In the genomic region with DNA sequence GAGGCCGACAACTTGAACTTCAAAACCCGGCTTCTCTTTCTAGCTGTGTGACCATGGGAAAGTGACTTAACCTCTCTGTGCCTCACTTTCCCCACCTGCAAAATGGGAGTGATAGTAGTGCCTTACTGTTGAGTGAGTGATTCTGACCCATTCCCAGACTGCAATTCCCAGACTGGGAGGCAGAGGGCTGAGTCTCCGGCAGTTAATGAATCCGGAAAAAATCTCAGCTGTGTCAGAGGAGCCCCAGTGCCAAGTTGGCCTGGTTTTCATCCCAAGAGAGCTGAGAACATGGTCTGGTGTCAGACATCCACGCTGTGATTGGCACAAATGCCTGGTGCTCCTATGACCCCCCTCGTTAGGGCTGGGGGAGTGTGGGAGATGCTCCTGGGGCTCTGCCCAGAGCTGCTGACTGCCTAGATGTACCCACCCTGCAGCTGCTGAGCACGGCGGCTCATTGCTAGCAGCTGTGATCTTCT, we compare ENCODE assay signal across 11 cellular contexts. TPM values are rescaled to one million over a fixed set of nuclear protein-coding genes. Genes with fewer than 3 reads are reported as not detected.
DNase-seq lines count a peak whose midpoint lies in the region; ATAC-seq, FAIRE-seq and TF ChIP-seq lines count a peak whose summit lies in the region.
"Had no signal": no experiment of that assay in that cellular context is flagged by ENCODE, and none has a peak within 500 bp of the region (broad histone marks: within the 10 kb centered on the region; RNA-seq: fewer than 3 reads in every experiment).

No MANE protein-coding gene starts in this region.

- H2AFZ ChIP-seq in astrocyte (ENCODE audit: low read depth, low read length) (no peak overlapping the region), MM.1S (ENCODE audit: low read length) (no peak overlapping the region)

- H3K4me1 ChIP-seq in astrocyte (ENCODE audit: insufficient read depth, low read length), result no peaks in the 10 kb centered on the region
- H3K4me1 ChIP-seq in MM.1S (ENCODE audit: low read length), result no peaks in the 10 kb centered on the region

- H3K4me3 ChIP-seq in astrocyte (ENCODE audit: insufficient read depth, low read depth, low read length) (no peak overlapping the region), MM.1S (ENCODE audit: low read length) (no peak overlapping the region)

- H3K27me3 ChIP-seq in astrocyte (ENCODE audit: insufficient read depth, low read length), result peaks cover 2% of the 10 kb centered on the region
- H3K27me3 ChIP-seq in MM.1S (replicated peaks; ENCODE audit: insufficient read depth, low read length), result peaks cover 55% of the 10 kb centered on the region

- H3K79me2 ChIP-seq in astrocyte (ENCODE audit: insufficient read depth, low read length) (no peaks in the 10 kb centered on the region), MM.1S (ENCODE audit: low read length) (no peaks in the 10 kb centered on the region)

- H3K4me2 ChIP-seq in astrocyte (ENCODE audit: low read length) (no peak overlapping the region), MM.1S (ENCODE audit: low read depth, low read length) (no peak overlapping the region)

- H3K36me3 ChIP-seq in astrocyte (ENCODE audit: insufficient read depth, low read length) (no peaks in the 10 kb centered on the region), MM.1S (replicated peaks; ENCODE audit: insufficient read depth, low read length) (no peaks in the 10 kb centered on the region)

- no peaks in the 10 kb centered on the region for H3K4me1 Mint-ChIP-seq in astrocyte (ENCODE audit: low read depth, unreplicated experiment)
- H3K4me1 Mint-ChIP-seq: activated CD4-positive, alpha-beta memory T cell treated with anti-CD3 and anti-CD28 coated beads, Interleukin-2, amount 10 ng/mL, durations not matched to agents 7 days and 5 days; natural killer cell had no signal

- H4K20me1 ChIP-seq in astrocyte (ENCODE audit: insufficient read depth, low read length), result no peaks in the 10 kb centered on the region
- no peaks in the 10 kb centered on the region for H4K20me1 ChIP-seq in MM.1S (ENCODE audit: insufficient read depth, low read length)

- peak; percentile 78 for ATAC-seq in left ventricle myocardium superior
- peak; percentile 34 for ATAC-seq in sciatic nerve
- ATAC-seq in HG03469 (IDR thresholded peaks at IDR 0.05; ENCODE audit: unreplicated experiment), result no peak
- ATAC-seq: natural killer cell had no signal

- peaks cover 2% of the 10 kb centered on the region for H3K27me3 Mint-ChIP-seq in astrocyte (ENCODE audit: low read depth, unreplicated experiment)

- no peak for FAIRE-seq in astrocyte (lab: Jason Lieb, UNC)

- peaks cover 15% of the 10 kb centered on the region for H3K36me3 Mint-ChIP-seq in astrocyte (ENCODE audit: low read depth, unreplicated experiment)
- H3K36me3 Mint-ChIP-seq: natural killer cell had no signal

- no peak overlapping the region for H3K27ac Mint-ChIP-seq in astrocyte (ENCODE audit: unreplicated experiment)
- H3K27ac Mint-ChIP-seq: activated CD4-positive, alpha-beta memory T cell treated with anti-CD3 and anti-CD28 coated beads, Interleukin-2, amount 10 ng/mL, durations not matched to agents 7 days and 5 days; natural killer cell had no signal

- H3K9me3 ChIP-seq in astrocyte (ENCODE audit: insufficient read depth, low read depth, low read length) (no peaks in the 10 kb centered on the region), MM.1S (replicated peaks; ENCODE audit: insufficient read depth, low read length) (no peaks in the 10 kb centered on the region)

- intact Hi-C loops in left ventricle myocardium superior (cut with micrococcal nuclease) (no loop called here), sciatic nerve (cut with DNase I) (no loop called here)

- DNase-seq in HCEC 1CT (peak; percentile 21), astrocyte (ENCODE audit: low read depth) (peak; percentile 5), left ventricle myocardium superior (peak; percentile 61), sciatic nerve (ENCODE audit: low spot score) (peak; percentile 57), MM.1S (no peak)
- no peak for DNase-seq in activated naive CD4-positive, alpha-beta T cell (lab: John Stamatoyannopoulos, UW)
- DNase-seq in activated naive CD4-positive, alpha-beta T cell treated with Interleukin-2 at 50 U/mL for 16 hours, result no peak
- DNase-seq: activated CD4-positive, alpha-beta memory T cell treated with anti-CD3 and anti-CD28 coated beads, Interleukin-2, amount 10 ng/mL, durations not matched to agents 7 days and 5 days; natural killer cell; OCI-M1 had no signal

- H3F3A ChIP-seq in MM.1S (ENCODE audit: insufficient read depth, low read length), result no peaks in the 10 kb centered on the region

- H3K4me3 Mint-ChIP-seq in astrocyte (ENCODE audit: unreplicated experiment), result peak overlapping the region; percentile 27
- H3K4me3 Mint-ChIP-seq: activated CD4-positive, alpha-beta memory T cell treated with anti-CD3 and anti-CD28 coated beads, Interleukin-2, amount 10 ng/mL, durations not matched to agents 7 days and 5 days; natural killer cell had no signal

- no peaks in the 10 kb centered on the region for H3K9me2 ChIP-seq in MM.1S (replicated peaks; ENCODE audit: insufficient read depth, low read length)

- H3K9ac ChIP-seq in astrocyte (ENCODE audit: low read length) (no peak overlapping the region), MM.1S (ENCODE audit: low read length) (no peak overlapping the region)

- peaks cover 2% of the 10 kb centered on the region for H3K9me3 Mint-ChIP-seq in astrocyte (ENCODE audit: unreplicated experiment)
- H3K9me3 Mint-ChIP-seq: activated CD4-positive, alpha-beta memory T cell treated with anti-CD3 and anti-CD28 coated beads, Interleukin-2, amount 10 ng/mL, durations not matched to agents 7 days and 5 days; natural killer cell had no signal

- H3K27ac ChIP-seq in astrocyte (ENCODE audit: low read depth, low read length) (no peak overlapping the region), MM.1S (ENCODE audit: low read length) (no peak overlapping the region)

- TF ChIP-seq CTCF in astrocyte (IDR thresholded peaks at IDR 0.05; ENCODE audit: insufficient read depth, low read depth, low read length), result peak; percentile 17
- no peak for TF ChIP-seq CTCF in MM.1S (IDR thresholded peaks at IDR 0.05; ENCODE audit: low read length)

RNA-seq across cellular contexts. Expression of a gene that starts 50.0 kb away (rescaled TPM):
- 102 and 109 TPM in 2 replicates for total RNA-seq in astrocyte
- total RNA-seq in left ventricle myocardium superior, result 92.8 TPM
- total RNA-seq in sciatic nerve, result 54.6 TPM

RNA-seq across cellular contexts. Expression of a gene that starts 51.2 kb away (rescaled TPM):
- total RNA-seq in astrocyte (71.3 and 97.4 TPM in 2 replicates), left ventricle myocardium superior (1.8 TPM), sciatic nerve (6.9 TPM)

RNA-seq across cellular contexts. Expression of a gene that starts 57.4 kb away (rescaled TPM):
- total RNA-seq in astrocyte (519 and 547 TPM in 2 replicates), left ventricle myocardium superior (580 TPM), sciatic nerve (206 TPM)

Comparison
In these comparisons a context has a peak if more than half of its experiments do, and no peak if none do; other contexts are left out.
1. DNase-seq: peak in HCEC 1CT (single experiment), astrocyte (single experiment), left ventricle myocardium superior (single experiment) and sciatic nerve (single experiment); none in activated naive CD4-positive, alpha-beta T cell (0 of 4), activated naive CD4-positive, alpha-beta T cell treated with Interleukin-2 at 50 U/mL for 16 hours (single experiment) and MM.1S (single experiment).